ENCODE assay signal across 8 cellular contexts in the genomic region with DNA sequence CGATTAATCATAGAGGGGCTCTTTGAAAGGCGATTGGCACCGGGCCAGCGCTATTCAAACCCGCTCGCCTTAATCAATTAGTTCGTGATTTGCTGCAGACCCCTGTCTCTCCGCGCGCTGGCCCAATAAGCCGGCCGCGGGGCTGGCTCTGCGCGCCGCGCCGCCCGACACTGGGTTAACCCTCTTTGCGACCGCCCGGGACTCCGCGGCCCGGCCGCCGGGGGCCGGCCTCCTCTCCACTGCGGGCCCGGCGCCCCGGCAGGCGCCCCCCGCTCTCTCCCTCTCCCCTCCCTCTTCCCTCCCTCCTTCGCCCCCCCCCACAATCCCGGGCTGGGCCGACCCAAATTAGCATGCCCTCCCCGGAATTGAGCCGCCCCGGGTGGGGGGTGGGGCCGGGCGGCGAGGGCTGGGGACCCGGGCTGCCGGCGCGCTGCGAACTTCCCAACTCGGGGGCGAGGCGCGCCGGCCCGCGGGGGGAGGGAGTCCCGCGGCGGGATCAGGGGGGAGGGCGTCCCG. TPM values are rescaled to one million over a fixed set of nuclear protein-coding genes. Genes with fewer than 3 reads are reported as not detected.
A peak's percentile ranks its signal among the peaks of the same experiment; 100 is the strongest.
DNase-seq lines count a peak whose midpoint lies in the region; TF ChIP-seq lines count a peak whose summit lies in the region.

No MANE protein-coding gene starts in this region.

- H3K27ac ChIP-seq in osteoblast (ENCODE audit: low read depth, low read length): no peak overlapping the region

- peaks cover 12% of the 10 kb centered on the region for H3K27me3 ChIP-seq in osteoblast (ENCODE audit: insufficient read depth, low read length)

- peak overlapping the region; percentile 82 for H3K4me2 ChIP-seq in osteoblast (ENCODE audit: insufficient read depth, low read length)

- peaks cover 82% of the 10 kb centered on the region for H3K27me3 Mint-ChIP-seq in activated T-cell treated with anti-CD3 and anti-CD28 coated beads, Interleukin-2, amount 50 U/mL, for 24 hours

- H3K36me3 Mint-ChIP-seq in activated T-cell treated with anti-CD3 and anti-CD28 coated beads, Interleukin-2, amount 50 U/mL, for 24 hours (ENCODE audit: low read depth): no peaks in the 10 kb centered on the region

- DNase-seq in EH (ENCODE audit: low read depth) (peak; percentile 87), NCI-H526 treated with DMSO at 0.1 percent for 48 hours (lab: John Stamatoyannopoulos, UW) (peak; percentile 22), fibroblast of the conjunctiva (ENCODE audit: low read depth) (peak; percentile 71), osteoblast (ENCODE audit: insufficient read length, low spot score, missing footprints) (peak; percentile 92), Kasumi-1 (lab: John Stamatoyannopoulos, UW) (no peak), GM13976 (ENCODE audit: low spot score) (no peak), KBM-7 (no peak)
- DNase-seq in activated T-cell treated with anti-CD3 and anti-CD28 coated beads, Interleukin-2, amount 50 U/mL, for 24 hours: no peak

- H3K27ac Mint-ChIP-seq in activated T-cell treated with anti-CD3 and anti-CD28 coated beads, Interleukin-2, amount 50 U/mL, for 24 hours: no peak overlapping the region

- in situ Hi-C loops in GM13976 (cut with MboI; ENCODE audit: low sequenced_read_pairs, unreplicated experiment): no loop called here
- in situ Hi-C loops in KBM-7 (cut with MboI; ENCODE audit: low pct_unique_long_range_greater_than_20kb, low sequenced_read_pairs): no loop called here

- no peaks in the 10 kb centered on the region for H4K20me1 ChIP-seq in osteoblast (ENCODE audit: insufficient read depth, low read length)

- H3K36me3 ChIP-seq in osteoblast (ENCODE audit: insufficient read depth, low read length): no peaks in the 10 kb centered on the region

- peak overlapping the region; percentile 69 for H3K4me3 ChIP-seq in osteoblast (ENCODE audit: insufficient read depth, low read length)

- no peak for TF ChIP-seq CTCF in osteoblast (IDR thresholded peaks at IDR 0.05; ENCODE audit: extremely low read depth, low read depth, low read length)
- no peak for TF ChIP-seq CTCF in GM13976 (IDR thresholded peaks at IDR 0.05; ENCODE audit: borderline replicate concordance, control extremely low read depth, extremely low read depth, insufficient read depth, missing control alignments)

- H3K4me1 ChIP-seq in osteoblast (ENCODE audit: insufficient read depth, low read length): no peaks in the 10 kb centered on the region

- H3K9me3 ChIP-seq in osteoblast (ENCODE audit: low read depth, low read length): no peaks in the 10 kb centered on the region

- no peak overlapping the region for H3K4me3 Mint-ChIP-seq in activated T-cell treated with anti-CD3 and anti-CD28 coated beads, Interleukin-2, amount 50 U/mL, for 24 hours

- H3K79me2 ChIP-seq in osteoblast (ENCODE audit: insufficient read depth, low read length): no peaks in the 10 kb centered on the region

- H3K9me3 Mint-ChIP-seq in activated T-cell treated with anti-CD3 and anti-CD28 coated beads, Interleukin-2, amount 50 U/mL, for 24 hours: no peaks in the 10 kb centered on the region

- peaks cover 10% of the 10 kb centered on the region for H3K4me1 Mint-ChIP-seq in activated T-cell treated with anti-CD3 and anti-CD28 coated beads, Interleukin-2, amount 50 U/mL, for 24 hours (ENCODE audit: low read depth)

- H2AFZ ChIP-seq in osteoblast (ENCODE audit: low read length): no peak overlapping the region

RNA-seq across cellular contexts. Expression of a gene that starts 0.4 kb away (rescaled TPM):
- total RNA-seq in osteoblast: under 0.01 TPM in 2 replicates

Comparison
In these comparisons a context has a peak if more than half of its experiments do, and no peak if none do; other contexts are left out.
1. DNase-seq: peak in EH (single experiment), NCI-H526 treated with DMSO at 0.1 percent for 48 hours (single experiment), fibroblast of the conjunctiva (single experiment) and osteoblast (single experiment); none in Kasumi-1 (0 of 2), GM13976 (single experiment), activated T-cell treated with anti-CD3 and anti-CD28 coated beads, Interleukin-2, amount 50 U/mL, for 24 hours (single experiment) and KBM-7 (single experiment).